Comparison of ENCODE assay signal across 24 cellular contexts in the genomic region with DNA sequence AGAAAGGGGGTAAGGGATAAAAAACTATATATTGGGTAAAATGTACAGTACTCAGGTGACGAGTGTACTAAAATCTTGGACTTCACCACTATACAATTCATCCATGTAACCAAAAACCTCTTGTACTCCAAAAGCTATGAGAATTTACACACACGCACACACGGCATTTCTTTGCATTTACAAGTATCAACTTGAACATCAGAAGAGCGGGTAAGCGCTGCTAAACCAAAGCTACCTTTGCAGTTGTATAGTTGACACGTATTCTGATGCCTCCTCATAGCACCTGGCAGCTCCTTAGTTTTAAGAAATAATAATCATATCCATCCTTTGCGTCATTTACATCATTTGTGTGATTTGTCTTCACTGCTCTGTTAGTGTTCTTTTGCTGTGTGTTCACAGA.
"Had no signal": no experiment of that assay in that cellular context is flagged by ENCODE, and none has a peak within 500 bp of the region (broad histone marks: within the 10 kb centered on the region; RNA-seq: fewer than 3 reads in every experiment).

No MANE protein-coding gene starts in this region.

- DNase-seq: cortex of kidney; dorsolateral prefrontal cortex; effector CD8-positive, alpha-beta T cell; esophagus squamous epithelium; foreskin fibroblast; immature natural killer cell; left lung; lower lobe of right lung; natural killer cell; ovary; sigmoid colon; stimulated activated CD4-positive, alpha-beta T cell treated with anti-CD3 and anti-CD28 coated beads, Interleukin-2, amount 100 ng/mL, for 24 hours; stimulated activated CD4-positive, alpha-beta T cell treated with anti-CD3 and anti-CD28 coated beads, Interleukin-4, amount 100 ng/mL, for 4 hours; stimulated activated naive B cell treated with anti-CD40 and anti-IgM and Interleukin-4, amounts not matched to agents 10 μg/mL and 1 μg/mL and 100 μg/mL, for 72 hours; stomach; substantia nigra; transverse colon had no signal

- H3K36me3 ChIP-seq: esophagus squamous epithelium, left lung, lower lobe of right lung, ovary, right atrium auricular region, sigmoid colon, stomach, thoracic aorta, transverse colon had no signal

- H3K4me1 Mint-ChIP-seq: immature natural killer cell; memory B cell; natural killer cell; stimulated activated naive B cell treated with anti-CD40 and anti-IgM and Interleukin-4, amounts not matched to agents 10 μg/mL and 1 μg/mL and 100 μg/mL, for 72 hours had no signal

- H3K27ac ChIP-seq: lower lobe of right lung, ovary, right atrium auricular region, thoracic aorta had no signal

- H3K4me3 ChIP-seq: dorsolateral prefrontal cortex, esophagus squamous epithelium, left lung, lower lobe of right lung, ovary, right atrium auricular region, sigmoid colon, skin epidermis, stomach, thoracic aorta, transverse colon had no signal

- H3K27ac Mint-ChIP-seq: immature natural killer cell; memory B cell; natural killer cell; stimulated activated naive B cell treated with anti-CD40 and anti-IgM and Interleukin-4, amounts not matched to agents 10 μg/mL and 1 μg/mL and 100 μg/mL, for 72 hours had no signal

- H3K27me3 ChIP-seq: dorsolateral prefrontal cortex, esophagus squamous epithelium, left lung, ovary, right atrium auricular region, sigmoid colon, stomach, transverse colon had no signal

- H3K4me3 Mint-ChIP-seq: immature natural killer cell; memory B cell; mesothelial cell of epicardium; natural killer cell; neural crest cell; stimulated activated naive B cell treated with anti-CD40 and anti-IgM and Interleukin-4, amounts not matched to agents 10 μg/mL and 1 μg/mL and 100 μg/mL, for 72 hours had no signal

- H3K9me3 Mint-ChIP-seq: immature natural killer cell; memory B cell; natural killer cell; neural crest cell; stimulated activated naive B cell treated with anti-CD40 and anti-IgM and Interleukin-4, amounts not matched to agents 10 μg/mL and 1 μg/mL and 100 μg/mL, for 72 hours had no signal

- FAIRE-seq: keratinocyte had no signal

- H3K27me3 Mint-ChIP-seq: stimulated activated naive B cell treated with anti-CD40 and anti-IgM and Interleukin-4, amounts not matched to agents 10 μg/mL and 1 μg/mL and 100 μg/mL, for 72 hours had no signal

- H3K36me3 Mint-ChIP-seq: immature natural killer cell; memory B cell; mesothelial cell of epicardium; natural killer cell; stimulated activated naive B cell treated with anti-CD40 and anti-IgM and Interleukin-4, amounts not matched to agents 10 μg/mL and 1 μg/mL and 100 μg/mL, for 72 hours had no signal

- ATAC-seq: left lung; lower lobe of right lung; natural killer cell; stimulated activated naive B cell treated with anti-CD40 and anti-IgM and Interleukin-4, amounts not matched to agents 10 μg/mL and 1 μg/mL and 100 μg/mL, for 72 hours had no signal
